ENCODE assay signal across 17 cellular contexts in genomic region chr2:234814366-234814765, GRCh38.
"Had no signal": no experiment of that assay in that cellular context is flagged by ENCODE, and none has a peak within 500 bp of the region (broad histone marks: within the 10 kb centered on the region; RNA-seq: fewer than 3 reads in every experiment).

No MANE protein-coding gene starts in this region.

- H3K4me1 Mint-ChIP-seq: activated naive CD8-positive, alpha-beta T cell treated with anti-CD3 and anti-CD28 coated beads, Interleukin-2, amount 50 U/mL, for 24 hours; endodermal cell; stimulated activated effector memory CD8-positive, alpha-beta T cell treated with anti-CD3 and anti-CD28 coated beads, Interleukin-12 subunit alpha, Interleukin-12 subunit beta, amount 100 ng/mL, for 72 hours had no signal

- H3K27ac ChIP-seq: breast epithelium, dorsolateral prefrontal cortex, heart left ventricle, left lung, parathyroid adenoma, VCaP had no signal

- H3K79me2 ChIP-seq: parathyroid adenoma had no signal

- H3K4me3 ChIP-seq: breast epithelium, dorsolateral prefrontal cortex, heart left ventricle, left lung had no signal

- ATAC-seq: activated naive CD8-positive, alpha-beta T cell treated with anti-CD3 and anti-CD28 coated beads, Interleukin-2, amount 50 U/mL, for 24 hours; heart left ventricle; left lung; stimulated activated effector memory CD8-positive, alpha-beta T cell treated with anti-CD3 and anti-CD28 coated beads, Interleukin-12 subunit alpha, Interleukin-12 subunit beta, amount 100 ng/mL, for 72 hours had no signal

- H3K27ac Mint-ChIP-seq: activated naive CD8-positive, alpha-beta T cell treated with anti-CD3 and anti-CD28 coated beads, Interleukin-2, amount 50 U/mL, for 24 hours; endodermal cell; stimulated activated effector memory CD8-positive, alpha-beta T cell treated with anti-CD3 and anti-CD28 coated beads, Interleukin-12 subunit alpha, Interleukin-12 subunit beta, amount 100 ng/mL, for 72 hours had no signal

- H3K9me3 Mint-ChIP-seq: activated naive CD8-positive, alpha-beta T cell treated with anti-CD3 and anti-CD28 coated beads, Interleukin-2, amount 50 U/mL, for 24 hours; endodermal cell; stimulated activated effector memory CD8-positive, alpha-beta T cell treated with anti-CD3 and anti-CD28 coated beads, Interleukin-12 subunit alpha, Interleukin-12 subunit beta, amount 100 ng/mL, for 72 hours had no signal

- H2AFZ ChIP-seq: parathyroid adenoma had no signal

- H3K36me3 ChIP-seq: breast epithelium, heart left ventricle, left lung had no signal

- H3K4me3 Mint-ChIP-seq: activated naive CD8-positive, alpha-beta T cell treated with anti-CD3 and anti-CD28 coated beads, Interleukin-2, amount 50 U/mL, for 24 hours; endodermal cell; stimulated activated effector memory CD8-positive, alpha-beta T cell treated with anti-CD3 and anti-CD28 coated beads, Interleukin-12 subunit alpha, Interleukin-12 subunit beta, amount 100 ng/mL, for 72 hours had no signal

- H3K4me1 ChIP-seq: breast epithelium, left lung, parathyroid adenoma had no signal

- DNase-seq: activated CD4-positive, alpha-beta T cell treated with anti-CD3 and anti-CD28 coated beads for 1 hour; activated CD4-positive, alpha-beta T cell treated with anti-CD3 and anti-CD28 coated beads, Interleukin-2, amount 50 U/mL, for 4 hours; activated naive CD4-positive, alpha-beta T cell treated with Interleukin-2 at 50 U/mL for 16 hours; activated naive CD8-positive, alpha-beta T cell treated with anti-CD3 and anti-CD28 coated beads, Interleukin-2, amount 50 U/mL, for 24 hours; activated T-cell treated with anti-CD3 and anti-CD28 coated beads for 4 hours; aorta; dorsolateral prefrontal cortex; endodermal cell; heart left ventricle; left lung; mammary epithelial cell; stimulated activated CD4-positive, alpha-beta T cell treated with anti-CD3 and anti-CD28 coated beads, Interleukin-12 subunit alpha, Interleukin-12 subunit beta, amount 100 ng/mL, for 4 hours; stimulated activated CD4-positive, alpha-beta T cell treated with anti-CD3 and anti-CD28 coated beads, Interleukin-2, amount 100 ng/mL, for 24 hours had no signal

- H3K27me3 ChIP-seq: breast epithelium, heart left ventricle, left lung had no signal

- H3K36me3 Mint-ChIP-seq: stimulated activated effector memory CD8-positive, alpha-beta T cell treated with anti-CD3 and anti-CD28 coated beads, Interleukin-12 subunit alpha, Interleukin-12 subunit beta, amount 100 ng/mL, for 72 hours had no signal

- H3K9me3 ChIP-seq: breast epithelium, heart left ventricle, left lung had no signal

- H3K9ac ChIP-seq: parathyroid adenoma had no signal
